1 cellular context compared by ENCODE assay signal in the genomic region with DNA sequence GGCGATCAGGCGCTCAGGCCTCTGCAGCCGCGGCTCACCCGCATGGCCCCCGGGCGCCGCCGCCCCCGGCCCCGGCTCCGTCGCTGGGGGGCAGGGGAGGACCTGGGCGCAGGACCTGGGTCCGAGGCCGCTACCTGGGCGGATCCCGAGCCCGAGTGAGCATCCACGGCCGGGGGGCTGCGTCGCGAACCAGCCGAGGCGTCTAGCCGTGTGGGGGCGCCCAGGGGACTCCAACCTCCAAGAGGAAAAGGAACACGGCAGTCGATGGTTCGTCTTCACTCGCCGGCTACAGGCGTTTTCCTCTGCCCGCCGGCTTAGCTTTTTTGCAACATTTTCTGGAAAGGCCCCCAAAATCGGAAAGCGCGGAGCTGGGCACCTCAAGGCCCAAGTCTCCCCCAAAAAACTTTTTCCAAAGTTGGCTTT.
TF ChIP-seq lines count a peak whose summit lies in the region.

No MANE protein-coding gene starts in this region.

TF ChIP-seq in H1, 55 proteins besides CTCF, POLR2A, EP300 and RAD21:
- peak; percentile 6 for TF ChIP-seq EZH2 (IDR thresholded peaks at IDR 0.05; ENCODE audit: low read depth, low read length, severe bottlenecking)
- TF ChIP-seq SUZ12 (IDR thresholded peaks at IDR 0.05; ENCODE audit: low read length): peak; percentile 33; the same call in 1 of the 2 replicates
- 0 out of 2 replicates have a peak, but pooled peaks have one; percentile 9 for TF ChIP-seq GABPA (IDR thresholded peaks at IDR 0.05; ENCODE audit: borderline replicate concordance, insufficient read depth, low read length)
- no peak for TF ChIP-seq HDAC2 (IDR thresholded peaks at IDR 0.05; ENCODE audit: borderline replicate concordance in 1 of 2, low read depth in 2 of 2, low read length in 2 of 2)
